Comparison of ENCODE assay signal across 39 cellular contexts in genomic region chr12:45558353-45558752, GRCh38.
"Had no signal": no experiment of that assay in that cellular context is flagged by ENCODE, and none has a peak within 500 bp of the region (broad histone marks: within the 10 kb centered on the region; RNA-seq: fewer than 3 reads in every experiment).

No MANE protein-coding gene starts in this region.

- FAIRE-seq: astrocyte, bronchial epithelial cell had no signal

- ATAC-seq: activated naive CD4-positive, alpha-beta T cell treated with anti-CD3 and anti-CD28 coated beads, Interleukin-2, amount 50 U/mL, for 72 hours; activated naive CD8-positive, alpha-beta T cell treated with anti-CD3 and anti-CD28 coated beads, Interleukin-2, amount 50 U/mL, for 24 hours; activated T-cell treated with anti-CD3 and anti-CD28 coated beads, Interleukin-2, amount 50 U/mL, for 4 hours; activated T-cell treated with anti-CD3 and anti-CD28 coated beads, Interleukin-2, amount 50 U/mL, for 72 hours; activated T-helper 17 cell treated with anti-CD3 and anti-CD28 coated beads, Interleukin-2, amount 50 U/mL, for 72 hours; body of pancreas had no signal

- H3K27me3 ChIP-seq: adrenal gland, ascending aorta, body of pancreas, brain microvascular endothelial cell, cardiac muscle cell had no signal

- H3K27ac ChIP-seq: adrenal gland, ascending aorta, body of pancreas, brain microvascular endothelial cell, cardiac muscle cell had no signal

- H3K9me3 ChIP-seq: adrenal gland, ascending aorta had no signal

- H3K27ac Mint-ChIP-seq: activated naive CD4-positive, alpha-beta T cell treated with anti-CD3 and anti-CD28 coated beads for 36 hours; activated naive CD4-positive, alpha-beta T cell treated with anti-CD3 and anti-CD28 coated beads, Interleukin-2, amount 10 ng/mL, durations not matched to agents 7 days and 5 days; activated naive CD4-positive, alpha-beta T cell treated with anti-CD3 and anti-CD28 coated beads, Interleukin-2, amount 50 U/mL, for 24 hours; activated naive CD4-positive, alpha-beta T cell treated with anti-CD3 and anti-CD28 coated beads, Interleukin-2, amount 50 U/mL, for 72 hours; activated naive CD8-positive, alpha-beta T cell; activated naive CD8-positive, alpha-beta T cell treated with anti-CD3 and anti-CD28 coated beads for 36 hours; activated naive CD8-positive, alpha-beta T cell treated with anti-CD3 and anti-CD28 coated beads, Interleukin-2, amount 10 ng/mL, durations not matched to agents 7 days and 5 days; activated naive CD8-positive, alpha-beta T cell treated with anti-CD3 and anti-CD28 coated beads, Interleukin-2, amount 50 U/mL, for 24 hours; activated T-cell treated with anti-CD3 and anti-CD28 coated beads, Interleukin-2, amount 50 U/mL, for 24 hours; activated T-cell treated with anti-CD3 and anti-CD28 coated beads, Interleukin-2, amount 50 U/mL, for 72 hours; activated T-helper 1 cell treated with anti-CD3 and anti-CD28 coated beads, Interleukin-12 subunit alpha, Interleukin-12 subunit beta, Interleukin-2, Interleukin-4 antibody, amounts not matched to agents 30 ng/mL and 10 ng/mL and 1 ng/mL, durations not matched to agents 14 hours and 24 hours and 36 hours; activated T-helper 17 cell treated with anti-CD3 and anti-CD28 coated beads, Interleukin-2, amount 50 U/mL, for 72 hours; activated T-helper 2 cell treated with anti-CD3 and anti-CD28 coated beads, Interferon-gamma antibody, Interleukin-2, Interleukin-4, amounts not matched to agents 10 μg/mL and 5 μg/mL and 100 μg/mL, durations not matched to agents 14 hours and 24 hours and 36 hours; brain had no signal

- H3K4me1 ChIP-seq: adrenal gland, ascending aorta, body of pancreas had no signal

- H3K9me3 Mint-ChIP-seq: activated naive CD4-positive, alpha-beta T cell treated with anti-CD3 and anti-CD28 coated beads, Interleukin-2, amount 10 ng/mL, durations not matched to agents 7 days and 5 days; activated naive CD4-positive, alpha-beta T cell treated with anti-CD3 and anti-CD28 coated beads, Interleukin-2, amount 50 U/mL, for 24 hours; activated naive CD4-positive, alpha-beta T cell treated with anti-CD3 and anti-CD28 coated beads, Interleukin-2, amount 50 U/mL, for 72 hours; activated naive CD8-positive, alpha-beta T cell treated with anti-CD3 and anti-CD28 coated beads for 36 hours; activated naive CD8-positive, alpha-beta T cell treated with anti-CD3 and anti-CD28 coated beads, Interleukin-2, amount 50 U/mL, for 24 hours; activated T-cell treated with anti-CD3 and anti-CD28 coated beads, Interleukin-2, amount 50 U/mL, for 24 hours; activated T-cell treated with anti-CD3 and anti-CD28 coated beads, Interleukin-2, amount 50 U/mL, for 4 hours; activated T-helper 2 cell treated with anti-CD3 and anti-CD28 coated beads, Interferon-gamma antibody, Interleukin-2, Interleukin-4, amounts not matched to agents 10 μg/mL and 5 μg/mL and 100 μg/mL, durations not matched to agents 14 hours and 24 hours and 36 hours; central memory CD8-positive, alpha-beta T cell had no signal

- DNase-seq: activated effector memory CD4-positive, alpha-beta T cell treated with anti-CD3 and anti-CD28 coated beads, Interleukin-2, amount 50 U/mL, for 16 hours; activated effector memory CD4-positive, alpha-beta T cell treated with Interleukin-2 at 50 U/mL for 16 hours; activated gamma-delta T cell; activated gamma-delta T cell treated with Interleukin-2 at 50 U/mL for 16 hours; activated naive CD4-positive, alpha-beta T cell; activated naive CD4-positive, alpha-beta T cell treated with anti-CD3 and anti-CD28 coated beads for 36 hours; activated naive CD4-positive, alpha-beta T cell treated with anti-CD3 and anti-CD28 coated beads, Interleukin-2, amount 10 ng/mL, durations not matched to agents 7 days and 5 days; activated naive CD4-positive, alpha-beta T cell treated with anti-CD3 and anti-CD28 coated beads, Interleukin-2, amount 50 U/mL, for 16 hours; activated naive CD4-positive, alpha-beta T cell treated with Interleukin-2 at 50 U/mL for 16 hours; activated naive CD8-positive, alpha-beta T cell treated with anti-CD3 and anti-CD28 coated beads for 36 hours; activated naive CD8-positive, alpha-beta T cell treated with anti-CD3 and anti-CD28 coated beads, Interleukin-2, amount 10 ng/mL, durations not matched to agents 7 days and 5 days; activated naive CD8-positive, alpha-beta T cell treated with anti-CD3 and anti-CD28 coated beads, Interleukin-2, amount 50 U/mL, for 24 hours; activated T-cell treated with anti-CD3 and anti-CD28 coated beads, Interleukin-2, amount 50 U/mL, for 1 hour; activated T-cell treated with anti-CD3 and anti-CD28 coated beads, Interleukin-2, amount 50 U/mL, for 24 hours; activated T-cell treated with anti-CD3 and anti-CD28 coated beads, Interleukin-2, amount 50 U/mL, for 4 hours; activated T-cell treated with anti-CD3 and anti-CD28 coated beads, Interleukin-2, amount 50 U/mL, for 48 hours; activated T-cell treated with anti-CD3 and anti-CD28 coated beads, Interleukin-2, amount 50 U/mL, for 72 hours; adrenal gland; amniotic stem cell; amygdala; anterior cingulate cortex; aorta; body of pancreas; brain microvascular endothelial cell; caudate nucleus; central memory CD4-positive, alpha-beta T cell; cerebellar nuclear complex had no signal

- H3K36me3 Mint-ChIP-seq: activated naive CD4-positive, alpha-beta T cell treated with anti-CD3 and anti-CD28 coated beads, Interleukin-2, amount 10 ng/mL, durations not matched to agents 7 days and 5 days; activated naive CD4-positive, alpha-beta T cell treated with anti-CD3 and anti-CD28 coated beads, Interleukin-2, amount 50 U/mL, for 24 hours; activated naive CD4-positive, alpha-beta T cell treated with anti-CD3 and anti-CD28 coated beads, Interleukin-2, amount 50 U/mL, for 72 hours; activated naive CD8-positive, alpha-beta T cell treated with anti-CD3 and anti-CD28 coated beads for 36 hours; activated naive CD8-positive, alpha-beta T cell treated with anti-CD3 and anti-CD28 coated beads, Interleukin-2, amount 10 ng/mL, durations not matched to agents 7 days and 5 days; brain had no signal

- H3K4me3 ChIP-seq: adrenal gland, ascending aorta, body of pancreas, cardiac muscle cell had no signal

- H3K4me3 Mint-ChIP-seq: activated naive CD4-positive, alpha-beta T cell treated with anti-CD3 and anti-CD28 coated beads for 36 hours; activated naive CD4-positive, alpha-beta T cell treated with anti-CD3 and anti-CD28 coated beads, Interleukin-2, amount 10 ng/mL, durations not matched to agents 7 days and 5 days; activated naive CD4-positive, alpha-beta T cell treated with anti-CD3 and anti-CD28 coated beads, Interleukin-2, amount 50 U/mL, for 24 hours; activated naive CD8-positive, alpha-beta T cell; activated naive CD8-positive, alpha-beta T cell treated with anti-CD3 and anti-CD28 coated beads for 36 hours; activated naive CD8-positive, alpha-beta T cell treated with anti-CD3 and anti-CD28 coated beads, Interleukin-2, amount 10 ng/mL, durations not matched to agents 7 days and 5 days; activated naive CD8-positive, alpha-beta T cell treated with anti-CD3 and anti-CD28 coated beads, Interleukin-2, amount 50 U/mL, for 24 hours; activated T-cell treated with anti-CD3 and anti-CD28 coated beads, Interleukin-2, amount 50 U/mL, for 24 hours; activated T-cell treated with anti-CD3 and anti-CD28 coated beads, Interleukin-2, amount 50 U/mL, for 4 hours; activated T-cell treated with anti-CD3 and anti-CD28 coated beads, Interleukin-2, amount 50 U/mL, for 72 hours; activated T-helper 1 cell treated with anti-CD3 and anti-CD28 coated beads, Interleukin-12 subunit alpha, Interleukin-12 subunit beta, Interleukin-2, Interleukin-4 antibody, amounts not matched to agents 30 ng/mL and 10 ng/mL and 1 ng/mL, durations not matched to agents 14 hours and 24 hours and 36 hours; activated T-helper 17 cell treated with anti-CD3 and anti-CD28 coated beads, Interleukin-2, amount 50 U/mL, for 72 hours; brain; central memory CD8-positive, alpha-beta T cell had no signal

- H3K4me1 Mint-ChIP-seq: activated naive CD4-positive, alpha-beta T cell treated with anti-CD3 and anti-CD28 coated beads, Interleukin-2, amount 10 ng/mL, durations not matched to agents 7 days and 5 days; activated naive CD4-positive, alpha-beta T cell treated with anti-CD3 and anti-CD28 coated beads, Interleukin-2, amount 50 U/mL, for 24 hours; activated naive CD8-positive, alpha-beta T cell treated with anti-CD3 and anti-CD28 coated beads for 36 hours; activated naive CD8-positive, alpha-beta T cell treated with anti-CD3 and anti-CD28 coated beads, Interleukin-2, amount 10 ng/mL, durations not matched to agents 7 days and 5 days; activated naive CD8-positive, alpha-beta T cell treated with anti-CD3 and anti-CD28 coated beads, Interleukin-2, amount 50 U/mL, for 24 hours; activated T-helper 17 cell treated with anti-CD3 and anti-CD28 coated beads, Interleukin-2, amount 50 U/mL, for 72 hours; brain; central memory CD8-positive, alpha-beta T cell had no signal

- H3K36me3 ChIP-seq: adrenal gland, ascending aorta, brain microvascular endothelial cell, cardiac muscle cell had no signal

- H3K27me3 Mint-ChIP-seq: activated naive CD4-positive, alpha-beta T cell treated with anti-CD3 and anti-CD28 coated beads, Interleukin-2, amount 50 U/mL, for 24 hours; activated naive CD8-positive, alpha-beta T cell; activated naive CD8-positive, alpha-beta T cell treated with anti-CD3 and anti-CD28 coated beads for 36 hours; activated naive CD8-positive, alpha-beta T cell treated with anti-CD3 and anti-CD28 coated beads, Interleukin-2, amount 50 U/mL, for 24 hours; activated T-cell treated with anti-CD3 and anti-CD28 coated beads, Interleukin-2, amount 50 U/mL, for 24 hours; activated T-helper 17 cell treated with anti-CD3 and anti-CD28 coated beads, Interleukin-2, amount 50 U/mL, for 72 hours had no signal
